Comparison of ENCODE assay signal across 23 cellular contexts in genomic region chr7:8274589-8274988, GRCh38.
"Had no signal": no experiment of that assay in that cellular context is flagged by ENCODE, and none has a peak within 500 bp of the region (broad histone marks: within the 10 kb centered on the region; RNA-seq: fewer than 3 reads in every experiment).

No MANE protein-coding gene starts in this region.

- H3K4me3 Mint-ChIP-seq: activated CD4-positive, alpha-beta memory T cell treated with anti-CD3 and anti-CD28 coated beads, Interleukin-2, amount 10 ng/mL, durations not matched to agents 7 days and 5 days; activated CD4-positive, alpha-beta T cell treated with anti-CD3 and anti-CD28 coated beads, Interleukin-2, amount 10 ng/mL, durations not matched to agents 24 days and 14 days; activated CD8-positive, alpha-beta memory T cell treated with anti-CD3 and anti-CD28 coated beads, Interleukin-2, amount 10 ng/mL, durations not matched to agents 7 days and 5 days; activated naive CD4-positive, alpha-beta T cell treated with anti-CD3 and anti-CD28 coated beads, Interleukin-2, amount 50 U/mL, for 24 hours; endodermal cell; naive B cell; T-cell; T-helper 2 cell treated with Interferon-gamma antibody and Interleukin-4, amounts not matched to agents 5 μg/mL and 100 μg/mL, for 36 hours had no signal

- H3K9me3 Mint-ChIP-seq: activated CD4-positive, alpha-beta memory T cell treated with anti-CD3 and anti-CD28 coated beads, Interleukin-2, amount 10 ng/mL, durations not matched to agents 7 days and 5 days; activated CD4-positive, alpha-beta T cell treated with anti-CD3 and anti-CD28 coated beads, Interleukin-2, amount 10 ng/mL, durations not matched to agents 24 days and 14 days; activated naive CD4-positive, alpha-beta T cell treated with anti-CD3 and anti-CD28 coated beads, Interleukin-2, amount 50 U/mL, for 24 hours; endodermal cell; naive B cell; T-cell; T-helper 2 cell treated with Interferon-gamma antibody and Interleukin-4, amounts not matched to agents 5 μg/mL and 100 μg/mL, for 36 hours had no signal

- H3K27me3 ChIP-seq: ascending aorta, heart right ventricle, sigmoid colon, upper lobe of left lung had no signal

- H3K9me3 ChIP-seq: ascending aorta, lower lobe of right lung, sigmoid colon, upper lobe of left lung had no signal

- H3K4me3 ChIP-seq: ascending aorta, heart right ventricle, lower lobe of right lung, sigmoid colon, upper lobe of left lung had no signal

- H3K27ac ChIP-seq: ascending aorta, heart right ventricle, lower lobe of right lung, sigmoid colon, upper lobe of left lung, VCaP had no signal

- H3K4me1 ChIP-seq: ascending aorta, heart right ventricle, lower lobe of right lung, sigmoid colon, upper lobe of left lung had no signal

- H3K36me3 Mint-ChIP-seq: activated CD8-positive, alpha-beta memory T cell treated with anti-CD3 and anti-CD28 coated beads, Interleukin-2, amount 10 ng/mL, durations not matched to agents 7 days and 5 days; naive B cell; T-cell had no signal

- H3K27ac Mint-ChIP-seq: activated CD4-positive, alpha-beta memory T cell treated with anti-CD3 and anti-CD28 coated beads, Interleukin-2, amount 10 ng/mL, durations not matched to agents 7 days and 5 days; activated CD4-positive, alpha-beta T cell treated with anti-CD3 and anti-CD28 coated beads, Interleukin-2, amount 10 ng/mL, durations not matched to agents 24 days and 14 days; activated CD8-positive, alpha-beta memory T cell treated with anti-CD3 and anti-CD28 coated beads, Interleukin-2, amount 10 ng/mL, durations not matched to agents 7 days and 5 days; activated naive CD4-positive, alpha-beta T cell treated with anti-CD3 and anti-CD28 coated beads, Interleukin-2, amount 50 U/mL, for 24 hours; endodermal cell; T-cell; T-helper 2 cell treated with Interferon-gamma antibody and Interleukin-4, amounts not matched to agents 5 μg/mL and 100 μg/mL, for 36 hours had no signal

- DNase-seq: activated CD4-positive, alpha-beta memory T cell treated with anti-CD3 and anti-CD28 coated beads, Interleukin-2, amount 10 ng/mL, durations not matched to agents 7 days and 5 days; activated CD4-positive, alpha-beta T cell treated with anti-CD3 and anti-CD28 coated beads, Interleukin-2, amount 10 ng/mL, durations not matched to agents 24 days and 14 days; activated CD8-positive, alpha-beta memory T cell treated with anti-CD3 and anti-CD28 coated beads, Interleukin-2, amount 10 ng/mL, durations not matched to agents 7 days and 5 days; activated gamma-delta T cell treated with Interleukin-2 at 50 U/mL for 16 hours; activated T-cell treated with anti-CD3 and anti-CD28 coated beads for 4 hours; cerebellar nuclear complex; cortex of kidney; endodermal cell; heart right ventricle; lower lobe of right lung; naive B cell; occipital lobe; sigmoid colon; stimulated activated CD4-positive, alpha-beta T cell treated with anti-CD3 and anti-CD28 coated beads, Interleukin-4, amount 100 ng/mL, for 1 hour; stimulated activated naive CD4-positive, alpha-beta T cell; T-cell; upper lobe of left lung had no signal

- H3K36me3 ChIP-seq: ascending aorta, heart right ventricle, lower lobe of right lung, sigmoid colon, upper lobe of left lung had no signal

- H3K4me1 Mint-ChIP-seq: activated CD4-positive, alpha-beta memory T cell treated with anti-CD3 and anti-CD28 coated beads, Interleukin-2, amount 10 ng/mL, durations not matched to agents 7 days and 5 days; activated CD4-positive, alpha-beta T cell treated with anti-CD3 and anti-CD28 coated beads, Interleukin-2, amount 10 ng/mL, durations not matched to agents 24 days and 14 days; activated CD8-positive, alpha-beta memory T cell treated with anti-CD3 and anti-CD28 coated beads, Interleukin-2, amount 10 ng/mL, durations not matched to agents 7 days and 5 days; activated naive CD4-positive, alpha-beta T cell treated with anti-CD3 and anti-CD28 coated beads, Interleukin-2, amount 50 U/mL, for 24 hours; endodermal cell; naive B cell; T-cell had no signal

- ATAC-seq: activated CD4-positive, CD25-positive, alpha-beta regulatory T cell treated with anti-CD3 and anti-CD28 coated beads, Interleukin-2, amount 50 U/mL, for 24 hours; activated CD8-positive, alpha-beta memory T cell treated with anti-CD3 and anti-CD28 coated beads, Interleukin-2, amount 10 ng/mL, durations not matched to agents 7 days and 5 days; heart right ventricle; left lobe of liver; lower lobe of right lung; T-cell had no signal
